1 cellular context compared by ENCODE assay signal in genomic region chr7:101386558-101387199, GRCh38.
TF ChIP-seq lines count a peak whose summit lies in the region.

No MANE protein-coding gene starts in this region.

TF ChIP-seq in HepG2, 621 proteins besides CTCF, POLR2A, EP300 and RAD21 (continued from another document and continues in another):
- TF ChIP-seq ATF5 (CRISPR knock-in tag; IDR thresholded peaks at IDR 0.05; ENCODE audit: low read depth) (no peak), ZNF607 (CRISPR knock-in tag; IDR thresholded peaks at IDR 0.05; ENCODE audit: borderline replicate concordance) (no peak), ZSCAN12 (CRISPR knock-in tag; IDR thresholded peaks at IDR 0.05) (no peak), CC2D1A (CRISPR knock-in tag; IDR thresholded peaks at IDR 0.05) (no peak), SMC3 (IDR thresholded peaks at IDR 0.05; ENCODE audit: low read length) (no peak), ZNF557 (CRISPR knock-in tag; IDR thresholded peaks at IDR 0.05) (no peak), ZNF713 (CRISPR knock-in tag; IDR thresholded peaks at IDR 0.05) (no peak), ZNF253 (CRISPR knock-in tag; IDR thresholded peaks at IDR 0.05; ENCODE audit: borderline replicate concordance) (no peak), SOX5 (CRISPR knock-in tag; IDR thresholded peaks at IDR 0.05; ENCODE audit: borderline replicate concordance) (peak; percentile 44; the same call in 1 of the 2 replicates), ARNTL (CRISPR knock-in tag; IDR thresholded peaks at IDR 0.05) (0 out of 2 replicates have a peak, but pooled peaks have one; percentile 48), ZNF329 (CRISPR knock-in tag; IDR thresholded peaks at IDR 0.05; ENCODE audit: low read depth) (no peak), ZNF577 (CRISPR knock-in tag; IDR thresholded peaks at IDR 0.05; ENCODE audit: borderline replicate concordance, low read depth) (no peak), ZNF12 (CRISPR knock-in tag; IDR thresholded peaks at IDR 0.05) (peak; percentile 71; the same call in 1 of the 2 replicates), PHF21A (CRISPR knock-in tag; IDR thresholded peaks at IDR 0.05) (peak; percentile 98), ZNF136 (CRISPR knock-in tag; IDR thresholded peaks at IDR 0.05; ENCODE audit: low read depth) (no peak), SIN3A (IDR thresholded peaks at IDR 0.05; ENCODE audit: borderline replicate concordance, low read depth, low read length) (peak; percentile 26; the same call in 1 of the 2 replicates), TRIM24 (CRISPR knock-in tag; IDR thresholded peaks at IDR 0.05) (no peak), YEATS4 (CRISPR knock-in tag; IDR thresholded peaks at IDR 0.05; ENCODE audit: borderline replicate concordance) (0 out of 2 replicates have a peak, but pooled peaks have one; percentile 69), NR2F2 (IDR thresholded peaks at IDR 0.05; ENCODE audit: borderline replicate concordance, low read depth) (peak; percentile 66; the same call in 1 of the 2 replicates), ZNF234 (CRISPR knock-in tag; conservative IDR thresholded peaks at IDR 0.05) (no peak), ZBTB21 (CRISPR knock-in tag; IDR thresholded peaks at IDR 0.05) (peak; percentile 6; the same call in 1 of the 2 replicates), TAF15 (IDR thresholded peaks at IDR 0.05; ENCODE audit: low read depth, low read length, poor library complexity, severe bottlenecking) (no peak), HOXD1 (CRISPR knock-in tag; IDR thresholded peaks at IDR 0.05) (no peak), ZNF747 (CRISPR knock-in tag; IDR thresholded peaks at IDR 0.05; ENCODE audit: borderline replicate concordance) (peak; percentile 55; the same call in 1 of the 2 replicates), ARHGAP35 (CRISPR knock-in tag; IDR thresholded peaks at IDR 0.05; ENCODE audit: borderline replicate concordance) (no peak), ZNF235 (CRISPR knock-in tag; IDR thresholded peaks at IDR 0.05; ENCODE audit: borderline replicate concordance) (no peak), CENPX (CRISPR knock-in tag; IDR thresholded peaks at IDR 0.05) (no peak), SIX1 (CRISPR knock-in tag; IDR thresholded peaks at IDR 0.05; ENCODE audit: borderline replicate concordance) (peak; percentile 70), MYC (CRISPR knock-in tag; IDR thresholded peaks at IDR 0.05; ENCODE audit: borderline replicate concordance) (peak; percentile 63; the same call in 1 of the 2 replicates), ZNF326 (CRISPR knock-in tag; IDR thresholded peaks at IDR 0.05; ENCODE audit: borderline replicate concordance) (no peak), MTA1 (CRISPR knock-in tag; IDR thresholded peaks at IDR 0.05; ENCODE audit: borderline replicate concordance) (peak; percentile 40; the same call in 1 of the 2 replicates), ERF (CRISPR knock-in tag; IDR thresholded peaks at IDR 0.05) (0 out of 2 replicates have a peak, but pooled peaks have one; percentile 41), HCFC1 (IDR thresholded peaks at IDR 0.05; ENCODE audit: low read depth, low read length) (no peak), TCF7 (IDR thresholded peaks at IDR 0.05; ENCODE audit: low read depth) (no peak), ZNF282 (IDR thresholded peaks at IDR 0.05; ENCODE audit: partially characterized antibody) (no peak), ETV5 (CRISPR knock-in tag; IDR thresholded peaks at IDR 0.05; ENCODE audit: borderline replicate concordance) (peak; percentile 53; the same call in 1 of the 2 replicates), ZFP82 (CRISPR knock-in tag; IDR thresholded peaks at IDR 0.05; ENCODE audit: borderline replicate concordance) (no peak), SOX6 (IDR thresholded peaks at IDR 0.05) (no peak), SOX6 (CRISPR knock-in tag; IDR thresholded peaks at IDR 0.05) (peak; percentile 83), NFATC3 (CRISPR knock-in tag; IDR thresholded peaks at IDR 0.05) (no peak), FOXP1 (IDR thresholded peaks at IDR 0.05) (no peak), FOXP1 (CRISPR knock-in tag; IDR thresholded peaks at IDR 0.05) (no peak; the same call in 1 of the 2 replicates), ESRRA (CRISPR knock-in tag; IDR thresholded peaks at IDR 0.05; ENCODE audit: low read depth) (0 out of 2 replicates have a peak, but pooled peaks have one; percentile 18), FOXC1 (CRISPR knock-in tag; IDR thresholded peaks at IDR 0.05; ENCODE audit: borderline replicate concordance) (no peak), EHMT2 (IDR thresholded peaks at IDR 0.05; ENCODE audit: borderline replicate concordance, low read depth, low read length) (no peak), MYNN (CRISPR knock-in tag; IDR thresholded peaks at IDR 0.05; ENCODE audit: low read depth) (no peak), ZNF564 (CRISPR knock-in tag; IDR thresholded peaks at IDR 0.05) (peak; percentile 100), ZNF576 (CRISPR knock-in tag; IDR thresholded peaks at IDR 0.05) (no peak), ARID4A (CRISPR knock-in tag; IDR thresholded peaks at IDR 0.05; ENCODE audit: borderline replicate concordance) (peak; percentile 37; the same call in 1 of the 2 replicates)
- TF ChIP-seq, protein P1, sequence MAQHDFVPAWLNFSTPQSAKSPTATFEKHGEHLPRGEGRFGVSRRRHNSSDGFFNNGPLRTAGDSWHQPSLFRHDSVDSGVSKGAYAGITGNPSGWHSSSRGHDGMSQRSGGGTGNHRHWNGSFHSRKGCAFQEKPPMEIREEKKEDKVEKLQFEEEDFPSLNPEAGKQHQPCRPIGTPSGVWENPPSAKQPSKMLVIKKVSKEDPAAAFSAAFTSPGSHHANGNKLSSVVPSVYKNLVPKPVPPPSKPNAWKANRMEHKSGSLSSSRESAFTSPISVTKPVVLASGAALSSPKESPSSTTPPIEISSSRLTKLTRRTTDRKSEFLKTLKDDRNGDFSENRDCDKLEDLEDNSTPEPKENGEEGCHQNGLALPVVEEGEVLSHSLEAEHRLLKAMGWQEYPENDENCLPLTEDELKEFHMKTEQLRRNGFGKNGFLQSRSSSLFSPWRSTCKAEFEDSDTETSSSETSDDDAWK (CRISPR knock-in tag; IDR thresholded peaks at IDR 0.05): no peak
- TF ChIP-seq, protein P2, sequence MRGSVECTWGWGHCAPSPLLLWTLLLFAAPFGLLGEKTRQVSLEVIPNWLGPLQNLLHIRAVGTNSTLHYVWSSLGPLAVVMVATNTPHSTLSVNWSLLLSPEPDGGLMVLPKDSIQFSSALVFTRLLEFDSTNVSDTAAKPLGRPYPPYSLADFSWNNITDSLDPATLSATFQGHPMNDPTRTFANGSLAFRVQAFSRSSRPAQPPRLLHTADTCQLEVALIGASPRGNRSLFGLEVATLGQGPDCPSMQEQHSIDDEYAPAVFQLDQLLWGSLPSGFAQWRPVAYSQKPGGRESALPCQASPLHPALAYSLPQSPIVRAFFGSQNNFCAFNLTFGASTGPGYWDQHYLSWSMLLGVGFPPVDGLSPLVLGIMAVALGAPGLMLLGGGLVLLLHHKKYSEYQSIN (CRISPR knock-in tag; IDR thresholded peaks at IDR 0.05; ENCODE audit: borderline replicate concordance): no peak
- TF ChIP-seq, protein P3, sequence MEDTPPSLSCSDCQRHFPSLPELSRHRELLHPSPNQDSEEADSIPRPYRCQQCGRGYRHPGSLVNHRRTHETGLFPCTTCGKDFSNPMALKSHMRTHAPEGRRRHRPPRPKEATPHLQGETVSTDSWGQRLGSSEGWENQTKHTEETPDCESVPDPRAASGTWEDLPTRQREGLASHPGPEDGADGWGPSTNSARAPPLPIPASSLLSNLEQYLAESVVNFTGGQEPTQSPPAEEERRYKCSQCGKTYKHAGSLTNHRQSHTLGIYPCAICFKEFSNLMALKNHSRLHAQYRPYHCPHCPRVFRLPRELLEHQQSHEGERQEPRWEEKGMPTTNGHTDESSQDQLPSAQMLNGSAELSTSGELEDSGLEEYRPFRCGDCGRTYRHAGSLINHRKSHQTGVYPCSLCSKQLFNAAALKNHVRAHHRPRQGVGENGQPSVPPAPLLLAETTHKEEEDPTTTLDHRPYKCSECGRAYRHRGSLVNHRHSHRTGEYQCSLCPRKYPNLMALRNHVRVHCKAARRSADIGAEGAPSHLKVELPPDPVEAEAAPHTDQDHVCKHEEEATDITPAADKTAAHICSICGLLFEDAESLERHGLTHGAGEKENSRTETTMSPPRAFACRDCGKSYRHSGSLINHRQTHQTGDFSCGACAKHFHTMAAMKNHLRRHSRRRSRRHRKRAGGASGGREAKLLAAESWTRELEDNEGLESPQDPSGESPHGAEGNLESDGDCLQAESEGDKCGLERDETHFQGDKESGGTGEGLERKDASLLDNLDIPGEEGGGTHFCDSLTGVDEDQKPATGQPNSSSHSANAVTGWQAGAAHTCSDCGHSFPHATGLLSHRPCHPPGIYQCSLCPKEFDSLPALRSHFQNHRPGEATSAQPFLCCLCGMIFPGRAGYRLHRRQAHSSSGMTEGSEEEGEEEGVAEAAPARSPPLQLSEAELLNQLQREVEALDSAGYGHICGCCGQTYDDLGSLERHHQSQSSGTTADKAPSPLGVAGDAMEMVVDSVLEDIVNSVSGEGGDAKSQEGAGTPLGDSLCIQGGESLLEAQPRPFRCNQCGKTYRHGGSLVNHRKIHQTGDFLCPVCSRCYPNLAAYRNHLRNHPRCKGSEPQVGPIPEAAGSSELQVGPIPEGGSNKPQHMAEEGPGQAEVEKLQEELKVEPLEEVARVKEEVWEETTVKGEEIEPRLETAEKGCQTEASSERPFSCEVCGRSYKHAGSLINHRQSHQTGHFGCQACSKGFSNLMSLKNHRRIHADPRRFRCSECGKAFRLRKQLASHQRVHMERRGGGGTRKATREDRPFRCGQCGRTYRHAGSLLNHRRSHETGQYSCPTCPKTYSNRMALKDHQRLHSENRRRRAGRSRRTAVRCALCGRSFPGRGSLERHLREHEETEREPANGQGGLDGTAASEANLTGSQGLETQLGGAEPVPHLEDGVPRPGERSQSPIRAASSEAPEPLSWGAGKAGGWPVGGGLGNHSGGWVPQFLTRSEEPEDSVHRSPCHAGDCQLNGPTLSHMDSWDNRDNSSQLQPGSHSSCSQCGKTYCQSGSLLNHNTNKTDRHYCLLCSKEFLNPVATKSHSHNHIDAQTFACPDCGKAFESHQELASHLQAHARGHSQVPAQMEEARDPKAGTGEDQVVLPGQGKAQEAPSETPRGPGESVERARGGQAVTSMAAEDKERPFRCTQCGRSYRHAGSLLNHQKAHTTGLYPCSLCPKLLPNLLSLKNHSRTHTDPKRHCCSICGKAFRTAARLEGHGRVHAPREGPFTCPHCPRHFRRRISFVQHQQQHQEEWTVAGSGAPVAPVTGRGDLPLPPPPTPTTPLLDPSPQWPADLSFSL (CRISPR knock-in tag; IDR thresholded peaks at IDR 0.05): peak; percentile 70; the same call in 1 of the 2 replicates
